Comparison of ENCODE assay signal across 21 cellular contexts in genomic region chr1:145750444-145750843, GRCh38. TPM values are rescaled to one million over a fixed set of nuclear protein-coding genes. Genes with fewer than 3 reads are reported as not detected.
DNase-seq lines count a peak whose midpoint lies in the region; ATAC-seq, FAIRE-seq and TF ChIP-seq lines count a peak whose summit lies in the region.
"Had no signal": no experiment of that assay in that cellular context is flagged by ENCODE, and none has a peak within 500 bp of the region (broad histone marks: within the 10 kb centered on the region; RNA-seq: fewer than 3 reads in every experiment).

No MANE protein-coding gene starts in this region.

- H3K4me2 ChIP-seq in keratinocyte (ENCODE audit: control insufficient read depth, extremely low read depth, insufficient read depth, low read depth, low read length) = no peak overlapping the region
- no peak overlapping the region for H3K4me2 ChIP-seq in smooth muscle cell

- H3K4me1 ChIP-seq in keratinocyte (ENCODE audit: control insufficient read depth, extremely low read depth, insufficient read depth, low read length) = peaks cover 11% of the 10 kb centered on the region
- H3K4me1 ChIP-seq in smooth muscle cell (ENCODE audit: low read depth) = peaks cover 6% of the 10 kb centered on the region
- no peaks in the 10 kb centered on the region for H3K4me1 ChIP-seq in small intestine (ENCODE audit: control insufficient read depth in 2 of 2, insufficient read depth in 1 of 2, low read depth in 1 of 2, low read length in 1 of 2)
- H3K4me1 ChIP-seq in right lobe of liver = no peaks in the 10 kb centered on the region
- H3K4me1 ChIP-seq: HAP-1 had no signal

- TF ChIP-seq POLR2A in right lobe of liver (IDR thresholded peaks at IDR 0.05) = no peak

- peaks cover 14% of the 10 kb centered on the region for H3F3A ChIP-seq in smooth muscle cell (ENCODE audit: low read depth)

- H3K4me3 ChIP-seq in choroid plexus epithelial cell (ENCODE audit: low read depth, low read length) = no peak overlapping the region
- no peak overlapping the region for H3K4me3 ChIP-seq in keratinocyte (ENCODE audit: control insufficient read depth in 2 of 3, extremely low read depth in 1 of 3, insufficient read depth in 2 of 3, low read depth in 1 of 3, low read length in 3 of 3)
- H3K4me3 ChIP-seq in smooth muscle cell = no peak overlapping the region
- no peak overlapping the region for H3K4me3 ChIP-seq in small intestine (ENCODE audit: low read depth in 1 of 2, low read length in 2 of 2)
- H3K4me3 ChIP-seq in right lobe of liver = no peak overlapping the region
- H3K4me3 ChIP-seq: HAP-1, SJCRH30 had no signal

- H3K36me3 ChIP-seq in keratinocyte (ENCODE audit: control insufficient read depth in 2 of 2, extremely low read depth in 1 of 2, insufficient read depth in 2 of 2, low read length in 2 of 2) = peaks cover 7 to 10% of the 10 kb centered on the region in 2 experiments
- peaks cover 9% of the 10 kb centered on the region for H3K36me3 ChIP-seq in smooth muscle cell (ENCODE audit: low read depth)
- H3K36me3 ChIP-seq in small intestine (ENCODE audit: control insufficient read depth in 2 of 2, insufficient read depth in 2 of 2, low read length in 2 of 2) = peaks cover 11 to 13% of the 10 kb centered on the region in 2 donors
- peaks cover 0 to 16% (median 10%) of the 10 kb centered on the region in 4 donors for H3K36me3 ChIP-seq in right lobe of liver

- H3K9ac ChIP-seq in keratinocyte (ENCODE audit: control insufficient read depth, extremely low read depth, insufficient read depth, low read length) (no peak overlapping the region), smooth muscle cell (ENCODE audit: low read depth) (no peak overlapping the region)

- ATAC-seq in right lobe of liver = no peak
- ATAC-seq: Panc1 had no signal

- H3K27ac ChIP-seq in keratinocyte (ENCODE audit: control insufficient read depth, insufficient read depth, low read length) = no peak overlapping the region
- H3K27ac ChIP-seq in smooth muscle cell (ENCODE audit: low read depth) = peak overlapping the region; percentile 91
- no peak overlapping the region for H3K27ac ChIP-seq in small intestine (ENCODE audit: low read depth in 1 of 2, low read length in 1 of 2)
- H3K27ac ChIP-seq in right lobe of liver = no peak overlapping the region
- H3K27ac ChIP-seq: HL-60, SJCRH30 had no signal

- no peak overlapping the region for H2AFZ ChIP-seq in keratinocyte (ENCODE audit: control insufficient read depth, low read length)
- H2AFZ ChIP-seq in smooth muscle cell (ENCODE audit: low read depth) = no peak overlapping the region

- FAIRE-seq in keratinocyte (lab: Jason Lieb, UNC) (peak; percentile 43), small intestine (lab: Jason Lieb, UNC) (no peak)
- FAIRE-seq: G401.6 had no signal

- intact Hi-C loops in right lobe of liver (cut with DNase I) = no loop called here

- peaks cover 4% of the 10 kb centered on the region for H3K9me1 ChIP-seq in keratinocyte (ENCODE audit: control insufficient read depth, extremely low read depth, insufficient read depth, low read length)

- no peaks in the 10 kb centered on the region for H3K9me3 ChIP-seq in keratinocyte (ENCODE audit: control insufficient read depth, low read depth, low read length)
- no peaks in the 10 kb centered on the region for H3K9me3 ChIP-seq in smooth muscle cell (replicated peaks; ENCODE audit: low read depth)
- H3K9me3 ChIP-seq in small intestine (ENCODE audit: control insufficient read depth, low read depth) = no peaks in the 10 kb centered on the region
- no peaks in the 10 kb centered on the region for H3K9me3 ChIP-seq in right lobe of liver
- H3K9me3 ChIP-seq: HAP-1, SJCRH30 had no signal

- TF ChIP-seq CTCF in choroid plexus epithelial cell (conservative IDR thresholded peaks at IDR 0.05; ENCODE audit: low read depth, low read length) = no peak
- TF ChIP-seq CTCF in keratinocyte (optimal IDR thresholded peaks at IDR 0.05 in 1 of 3, IDR thresholded peaks at IDR 0.05 in 1 of 3, conservative IDR thresholded peaks at IDR 0.05 in 1 of 3; ENCODE audit: extremely low read depth in 1 of 3, insufficient read depth in 2 of 3, low read length in 3 of 3) = no peak
- no peak for TF ChIP-seq CTCF in smooth muscle cell (IDR thresholded peaks at IDR 0.05; ENCODE audit: borderline replicate concordance, insufficient read depth, poor library complexity, severe bottlenecking)
- no peak for TF ChIP-seq CTCF in right lobe of liver (IDR thresholded peaks at IDR 0.05)

- DNase-seq in NOMO-1 treated with DMSO at 0.1 percent for 48 hours (lab: John Stamatoyannopoulos, UW; ENCODE audit: unreplicated experiment) (peak; percentile 24), choroid plexus epithelial cell (ENCODE audit: low read depth) (peak; percentile 47), keratinocyte (ENCODE audit: low read depth, low spot score) (no peak), smooth muscle cell (lab: John Stamatoyannopoulos, UW; ENCODE audit: unreplicated experiment) (no peak), small intestine (no peak), right lobe of liver (no peak)
- no peak for DNase-seq in central memory CD4-positive, alpha-beta T cell
- DNase-seq: AML-193, DMS 273 treated with DMSO at 0.1 percent for 48 hours, DND-41, NCI-H1436, NCI-H1930, NCI-H526, SJCRH30 had no signal

- WGBS in smooth muscle cell (ENCODE audit: low lambda C conversion rate) = 72% methylated on average over 5 of the region's 5 CpGs
- 82 to 94% (median 93%) methylated on average over 5 of the region's 5 CpGs for WGBS in small intestine, 3 donors
- WGBS in right lobe of liver (ENCODE audit: insufficient coverage, low coverage, low lambda C conversion rate, missing lambda C conversion rate) = 87% methylated on average over 5 of the region's 5 CpGs

- H3K79me2 ChIP-seq in keratinocyte (ENCODE audit: control insufficient read depth, insufficient read depth, low read length) (no peaks in the 10 kb centered on the region), smooth muscle cell (ENCODE audit: low read depth) (no peaks in the 10 kb centered on the region)

- no peaks in the 10 kb centered on the region for H3K27me3 ChIP-seq in keratinocyte (ENCODE audit: control insufficient read depth, extremely low read depth, insufficient read depth, low read length)
- no peaks in the 10 kb centered on the region for H3K27me3 ChIP-seq in smooth muscle cell (ENCODE audit: low read depth)
- H3K27me3 ChIP-seq in small intestine (ENCODE audit: control insufficient read depth in 2 of 2, insufficient read depth in 2 of 2, low read length in 2 of 2) = no peaks in the 10 kb centered on the region
- H3K27me3 ChIP-seq in right lobe of liver = no peaks in the 10 kb centered on the region
- H3K27me3 ChIP-seq: SJCRH30 had no signal

- dilution Hi-C loops in keratinocyte (cut with MboI; ENCODE audit: extremely low pct_ligation_motif_present, low sequenced_read_pairs) = no loop called here

- H4K20me1 ChIP-seq in keratinocyte (ENCODE audit: control insufficient read depth, extremely low read depth, insufficient read depth, low read length) = no peaks in the 10 kb centered on the region
- H4K20me1 ChIP-seq in smooth muscle cell (ENCODE audit: low read depth) = no peaks in the 10 kb centered on the region

RNA-seq across cellular contexts. Expression of gene CD160, which starts 31.1 kb away (rescaled TPM):
- polyA plus RNA-seq in keratinocyte = not detected in 3 replicates
- polyA plus RNA-seq in keratinocyte (2011; ENCODE audit: low read depth) = not detected
- not detected in 2 replicates for polyA plus RNA-seq in keratinocyte (2011; cell fraction: cytosol; rRNA removed)
- not detected in 2 replicates for polyA plus RNA-seq in keratinocyte (2011; cell fraction: nucleus; rRNA removed)
- 0.06 and 0.56 TPM in 2 replicates for polyA plus RNA-seq in keratinocyte (2012; ENCODE audit: low replicate concordance)
- polyA minus RNA-seq in keratinocyte = not detected in 3 replicates
- polyA minus RNA-seq in keratinocyte (2011; cell fraction: cytosol; rRNA and poly(A)+ RNA removed) = not detected
- polyA minus RNA-seq in keratinocyte (2011; cell fraction: nucleus; rRNA and poly(A)+ RNA removed) = not detected in 2 replicates
- 0.04 TPM in 1 of 2 replicates, not detected in the other for total RNA-seq in smooth muscle cell
- 0.40 TPM in 1 of 2 replicates, not detected in the other for polyA plus RNA-seq in smooth muscle cell
- 1 to 10 TPM in 1 of 3 donors, under 1 TPM in 2; 0.34 to 4.3 (median 0.67) TPM for polyA plus RNA-seq in small intestine
- total RNA-seq in right lobe of liver = 1 to 10 TPM in 2 of 6 experiments, under 1 TPM in 2, not detected in 2; 0.19 to 1.5 (median 0.91) TPM
- total RNA-seq: HT1080, MCF 10A, SJCRH30 had no signal

RNA-seq across cellular contexts. Expression of gene PDZK1, which starts 43.3 kb away (rescaled TPM):
- 0.08 to 0.21 TPM (median 0.15 TPM) in 3 replicates for polyA plus RNA-seq in keratinocyte
- polyA plus RNA-seq in keratinocyte (2011; ENCODE audit: low read depth) = 0.75 TPM
- polyA plus RNA-seq in keratinocyte (2011; cell fraction: cytosol; rRNA removed) = 0.22 and 0.27 TPM in 2 replicates
- polyA plus RNA-seq in keratinocyte (2011; cell fraction: nucleus; rRNA removed) = 0.45 and 0.97 TPM in 2 replicates
- 0.34 and 0.35 TPM in 2 replicates for polyA plus RNA-seq in keratinocyte (2012; ENCODE audit: low replicate concordance)
- not detected in 3 replicates for polyA minus RNA-seq in keratinocyte
- not detected for polyA minus RNA-seq in keratinocyte (2011; cell fraction: cytosol; rRNA and poly(A)+ RNA removed)
- not detected in 2 replicates for polyA minus RNA-seq in keratinocyte (2011; cell fraction: nucleus; rRNA and poly(A)+ RNA removed)
- total RNA-seq in smooth muscle cell = 1.5 TPM in 1 of 2 replicates, not detected in the other
- polyA plus RNA-seq in smooth muscle cell = 0.45 and 1.1 TPM in 2 replicates
- polyA plus RNA-seq in small intestine = 100 to 1,000 TPM in 2 of 3 donors, 10 to 100 TPM in 1; 15.1 to 268 (median 141) TPM
- 100 to 1,000 TPM in 2 of 6 experiments, 10 to 100 TPM in 4; 64.8 to 117 (median 79.2) TPM for total RNA-seq in right lobe of liver
- total RNA-seq: HT1080 had no signal
- polyA plus RNA-seq: CD14-positive monocyte had no signal

Comparison
In these comparisons a context has a peak if more than half of its experiments do, and no peak if none do; other contexts are left out.
1. DNase-seq: peak in NOMO-1 treated with DMSO at 0.1 percent for 48 hours (single experiment) and choroid plexus epithelial cell (single experiment); none in keratinocyte (single experiment), smooth muscle cell (single experiment), small intestine (single experiment), central memory CD4-positive, alpha-beta T cell (single experiment) and right lobe of liver (0 of 3).